In the genomic region with DNA sequence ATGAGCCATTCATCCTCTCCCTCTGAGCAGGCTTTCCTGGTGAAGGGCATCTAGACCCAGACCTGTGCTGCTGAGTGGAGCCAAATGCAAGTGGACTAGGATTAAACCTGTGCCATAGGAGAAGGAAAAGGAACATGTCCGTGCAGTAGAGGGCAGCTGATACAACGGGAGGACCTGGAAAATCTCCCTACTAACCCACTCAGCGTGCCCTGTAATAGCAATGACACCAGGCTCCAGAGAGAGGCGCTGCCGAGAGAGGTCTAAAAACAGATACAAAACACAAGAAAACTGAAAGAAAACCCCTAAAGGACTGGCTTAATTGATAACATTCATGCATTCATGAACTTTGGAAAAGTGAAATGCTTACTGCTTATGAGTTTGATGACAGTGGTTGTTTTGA, we compare ENCODE assay signal across 11 cellular contexts.
DNase-seq lines count a peak whose midpoint lies in the region; ATAC-seq and TF ChIP-seq lines count a peak whose summit lies in the region.
"Had no signal": no experiment of that assay in that cellular context is flagged by ENCODE, and none has a peak within 500 bp of the region (broad histone marks: within the 10 kb centered on the region; RNA-seq: fewer than 3 reads in every experiment).

No MANE protein-coding gene starts in this region.

- intact Hi-C loops in heart right ventricle (cut with DNase I) (loop anchor here in 6 of 10 donors (2.0 to 10.0 kb wide), 5 partner anchors 65 to 313 kb away; partner anchors contain the start of genes CYSTM1 (in 2 of the 6), HBEGF (in 2 of the 6) and SRA1 (in 1 of the 6)), prostate gland (cut with DNase I) (loop anchor here (2.0 kb wide), 1 partner anchor 105 kb away; the partner anchor contains the start of gene HBEGF)

- H3K27ac ChIP-seq in angular gyrus (ENCODE audit: low read depth, low read length) (peak overlapping the region; percentile 62), heart right ventricle (peak overlapping the region in 9 of 10 donors; percentile 39 to 94 (median 82)), skin epidermis (peak overlapping the region in 16 of 21 experiments; percentile 8 to 71 (median 38)), prostate gland (peak overlapping the region in 1 of 2 donors; percentile 13)

- H3K4me1 ChIP-seq in heart right ventricle (peaks cover 53 to 89% (median 80%) of the 10 kb centered on the region in 9 donors), prostate gland (replicated peaks) (peaks cover 4% of the 10 kb centered on the region)

- in situ Hi-C loops in GM13976 (cut with MboI; ENCODE audit: low sequenced_read_pairs, unreplicated experiment) = loop anchor here (25.0 kb wide), 1 partner anchor 470 kb away; the partner anchor contains the start of gene ZMAT2

- H3K36me3 ChIP-seq in H7 (replicated peaks; ENCODE audit: control insufficient read depth, insufficient read depth, low read length) = peaks cover 7% of the 10 kb centered on the region
- H3K36me3 ChIP-seq in heart right ventricle = peaks cover 0 to 25% (median 3%) of the 10 kb centered on the region in 9 donors
- no peaks in the 10 kb centered on the region for H3K36me3 ChIP-seq in prostate gland

- 52 to 53% methylated on average over 5 of the region's 5 CpGs for WGBS in heart right ventricle, 2 donors
- 83% methylated on average over 5 of the region's 5 CpGs for WGBS in prostate gland

- H3K4me3 ChIP-seq in H7 (ENCODE audit: insufficient read depth, low read depth, low read length) (no peak overlapping the region), heart right ventricle (no peak overlapping the region), skin epidermis (no peak overlapping the region), prostate gland (no peak overlapping the region)
- H3K4me3 ChIP-seq: testis had no signal

- ATAC-seq in heart right ventricle = peak in 5 of 8 donors; percentile 2 to 29 (median 13)

- peak; percentile 57 for DNase-seq in H7
- no peak for DNase-seq in heart right ventricle
- no peak for DNase-seq in NCI-H748 treated with DMSO at 0.1 percent for 48 hours (lab: John Stamatoyannopoulos, UW)
- no peak for DNase-seq in prostate gland (ENCODE audit: low spot score)
- no peak for DNase-seq in germinal center (ENCODE audit: low spot score)
- no peak for DNase-seq in GM13976 (ENCODE audit: low spot score)
- DNase-seq: activated T-cell treated with anti-CD3 and anti-CD28 coated beads, Interleukin-2, amount 50 U/mL, for 24 hours; effector CD4-positive, alpha-beta T cell had no signal

- no peak for TF ChIP-seq POLR2A in prostate gland (IDR thresholded peaks at IDR 0.05)

- no peaks in the 10 kb centered on the region for H3K27me3 ChIP-seq in H7 (ENCODE audit: control insufficient read depth, insufficient read depth, low read length)
- H3K27me3 ChIP-seq in heart right ventricle = no peaks in the 10 kb centered on the region
- no peaks in the 10 kb centered on the region for H3K27me3 ChIP-seq in prostate gland (replicated peaks; ENCODE audit: insufficient read depth)
- H3K27me3 ChIP-seq: testis had no signal

- no peaks in the 10 kb centered on the region for H3K9me3 ChIP-seq in heart right ventricle
- no peaks in the 10 kb centered on the region for H3K9me3 ChIP-seq in prostate gland
- H3K9me3 ChIP-seq: testis had no signal

- TF ChIP-seq CTCF in heart right ventricle (IDR thresholded peaks at IDR 0.05) (peak in 6 of 9 donors; percentile 12 to 49 (median 29)), prostate gland (IDR thresholded peaks at IDR 0.05) (no peak), GM13976 (IDR thresholded peaks at IDR 0.05; ENCODE audit: borderline replicate concordance, control extremely low read depth, extremely low read depth, insufficient read depth, missing control alignments) (no peak)

Comparison
In these comparisons a context has a peak if more than half of its experiments do, and no peak if none do; other contexts are left out.
1. CTCF ChIP-seq: peak in heart right ventricle (6 of 9); none in prostate gland (0 of 4) and GM13976 (single experiment).